ENCODE assay signal across 10 cellular contexts in the genomic region with DNA sequence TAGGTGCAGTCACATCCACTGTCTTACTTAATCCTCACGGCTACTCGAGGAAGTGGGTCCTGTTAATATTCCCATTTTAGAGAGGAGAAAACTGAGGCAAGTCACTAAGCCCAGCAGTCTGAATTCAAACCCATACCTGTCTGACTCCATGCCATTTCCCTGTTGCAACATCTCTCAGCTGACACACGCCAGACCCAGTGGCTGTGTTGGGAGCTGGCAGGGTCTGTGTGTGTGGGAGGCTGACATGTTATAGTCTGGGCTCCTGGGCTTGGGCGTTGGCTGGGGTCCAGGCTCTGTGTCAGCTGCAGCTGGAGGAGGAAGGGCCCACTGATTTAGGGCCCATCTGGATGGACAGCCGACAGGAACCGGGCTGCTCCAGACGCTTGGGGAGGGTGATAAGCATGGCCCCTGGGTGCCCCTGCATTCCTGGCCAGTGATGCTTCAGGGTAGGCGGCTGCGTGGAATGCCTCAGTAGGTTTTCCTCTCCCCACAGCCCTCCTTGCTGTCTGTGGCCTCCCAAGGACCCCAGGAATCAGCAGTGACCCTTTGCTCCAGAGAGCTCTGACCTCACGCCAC.
DNase-seq lines count a peak whose midpoint lies in the region; ATAC-seq and TF ChIP-seq lines count a peak whose summit lies in the region.
"Had no signal": no experiment of that assay in that cellular context is flagged by ENCODE, and none has a peak within 500 bp of the region (broad histone marks: within the 10 kb centered on the region; RNA-seq: fewer than 3 reads in every experiment).

No MANE protein-coding gene starts in this region.

- H2AFZ ChIP-seq in MM.1S (ENCODE audit: low read length) = no peak overlapping the region

- H4K20me1 ChIP-seq in MM.1S (ENCODE audit: insufficient read depth, low read length) = no peaks in the 10 kb centered on the region

- H3K9me2 ChIP-seq in MM.1S (replicated peaks; ENCODE audit: insufficient read depth, low read length) = no peaks in the 10 kb centered on the region

- no peaks in the 10 kb centered on the region for H3K36me3 ChIP-seq in MM.1S (replicated peaks; ENCODE audit: insufficient read depth, low read length)

- H3K4me1 ChIP-seq in MM.1S (ENCODE audit: low read length) = no peaks in the 10 kb centered on the region

- TF ChIP-seq CTCF in AG10803 (conservative IDR thresholded peaks at IDR 0.05; ENCODE audit: low read length) (no peak), MM.1S (IDR thresholded peaks at IDR 0.05; ENCODE audit: low read length) (no peak)

- H3K27me3 ChIP-seq in MM.1S (replicated peaks; ENCODE audit: insufficient read depth, low read length) = peaks cover 67% of the 10 kb centered on the region

- H3F3A ChIP-seq in MM.1S (ENCODE audit: insufficient read depth, low read length) = no peaks in the 10 kb centered on the region

- peak; percentile 65 for ATAC-seq in esophagus mucosa
- ATAC-seq in GM18907 (IDR thresholded peaks at IDR 0.05; ENCODE audit: unreplicated experiment) = no peak
- no peak for ATAC-seq in stimulated activated naive CD8-positive, alpha-beta T cell treated with anti-CD3 and anti-CD28 coated beads, Interleukin-15, Interleukin-2, amounts not matched to agents 100 U/mL and 50 U/mL, for 24 hours

- H3K4me2 ChIP-seq in MM.1S (ENCODE audit: low read depth, low read length) = no peak overlapping the region

- DNase-seq in AG10803 (ENCODE audit: low read depth) (peak; percentile 97), OCI-M1 (lab: John Stamatoyannopoulos, UW) (peak; percentile 78), myocyte (ENCODE audit: low read depth) (peak; percentile 93), MM.1S (no peak), SKM-1 (lab: John Stamatoyannopoulos, UW; ENCODE audit: unreplicated experiment) (no peak)
- DNase-seq in stimulated activated naive CD8-positive, alpha-beta T cell treated with anti-CD3 and anti-CD28 coated beads, Interleukin-15, Interleukin-2, amounts not matched to agents 100 U/mL and 50 U/mL, for 24 hours = no peak
- DNase-seq: DMS79, NCI-H2107 had no signal

- no peaks in the 10 kb centered on the region for H3K79me2 ChIP-seq in MM.1S (ENCODE audit: low read length)

- H3K4me3 ChIP-seq in AG10803 (ENCODE audit: low read length) (no peak overlapping the region), MM.1S (ENCODE audit: low read length) (no peak overlapping the region)

- H3K27ac ChIP-seq in MM.1S (ENCODE audit: low read length) = no peak overlapping the region

- H3K9me3 ChIP-seq in MM.1S (replicated peaks; ENCODE audit: insufficient read depth, low read length) = no peaks in the 10 kb centered on the region

- H3K9ac ChIP-seq in MM.1S (ENCODE audit: low read length) = no peak overlapping the region

Comparison
In these comparisons a context has a peak if more than half of its experiments do, and no peak if none do; other contexts are left out.
1. DNase-seq: peak in AG10803 (single experiment), OCI-M1 (single experiment) and myocyte (single experiment); none in MM.1S (single experiment), stimulated activated naive CD8-positive, alpha-beta T cell treated with anti-CD3 and anti-CD28 coated beads, Interleukin-15, Interleukin-2, amounts not matched to agents 100 U/mL and 50 U/mL, for 24 hours (single experiment) and SKM-1 (single experiment).